18 cellular contexts compared by ENCODE assay signal in genomic region chr6:169048806-169049205, GRCh38.
"Had no signal": no experiment of that assay in that cellular context is flagged by ENCODE, and none has a peak within 500 bp of the region (broad histone marks: within the 10 kb centered on the region; RNA-seq: fewer than 3 reads in every experiment).

No MANE protein-coding gene starts in this region.

- H3K9me3 ChIP-seq: spleen, thoracic aorta, upper lobe of left lung had no signal

- H3K27me3 ChIP-seq: cardiac muscle cell, spleen, upper lobe of left lung had no signal

- H3K4me1 ChIP-seq: spleen, upper lobe of left lung had no signal

- FAIRE-seq: frontal cortex, keratinocyte had no signal

- DNase-seq: activated CD4-positive, alpha-beta memory T cell treated with anti-CD3 and anti-CD28 coated beads for 36 hours; activated CD8-positive, alpha-beta memory T cell treated with anti-CD3 and anti-CD28 coated beads, Interleukin-2, amount 10 ng/mL, durations not matched to agents 7 days and 5 days; activated naive CD4-positive, alpha-beta T cell; activated naive CD8-positive, alpha-beta T cell treated with anti-CD3 and anti-CD28 coated beads for 36 hours; amniotic stem cell; dermis blood vessel endothelial cell; effector memory CD8-positive, alpha-beta T cell; posterior cingulate gyrus; spleen; stimulated activated CD4-positive, alpha-beta T cell treated with anti-CD3 and anti-CD28 coated beads, Interleukin-4, amount 100 ng/mL, for 4 hours had no signal

- H3K36me3 ChIP-seq: cardiac muscle cell, spleen, thoracic aorta, upper lobe of left lung had no signal

- ATAC-seq: activated CD8-positive, alpha-beta memory T cell treated with anti-CD3 and anti-CD28 coated beads, Interleukin-2, amount 10 ng/mL, durations not matched to agents 7 days and 5 days; activated T-helper 17 cell treated with anti-CD3 and anti-CD28 coated beads, Interleukin-2, amount 50 U/mL, for 72 hours; effector memory CD8-positive, alpha-beta T cell; left lobe of liver; stimulated activated memory B cell treated with anti-CD40 and anti-IgM and Interleukin-4, amounts not matched to agents 10 μg/mL and 1 μg/mL and 100 μg/mL, for 72 hours had no signal

- H3K27ac ChIP-seq: cardiac muscle cell, spleen, thoracic aorta, upper lobe of left lung had no signal

- H3K4me3 ChIP-seq: cardiac muscle cell, spleen, thoracic aorta, upper lobe of left lung had no signal
